In genomic region chr9:128568470-128569083, GRCh38 we compare ENCODE assay signal across 1 cellular context.
TF ChIP-seq lines count a peak whose summit lies in the region.

No MANE protein-coding gene starts in this region.

TF ChIP-seq in K562, 482 proteins besides CTCF, POLR2A, EP300 and RAD21 (continued from another document):
- TF ChIP-seq AFF1 (IDR thresholded peaks at IDR 0.05; ENCODE audit: low read depth in 1 of 2, partially characterized antibody in 2 of 2) (no peak), SPI1 (IDR thresholded peaks at IDR 0.05; ENCODE audit: borderline replicate concordance, low read depth, low read length) (no peak), SIN3A (IDR thresholded peaks at IDR 0.05; ENCODE audit: borderline replicate concordance in 2 of 2, control insufficient read depth in 1 of 2, low read depth in 2 of 2, low read length in 2 of 2) (no peak), NFIX (CRISPR knock-in tag; IDR thresholded peaks at IDR 0.05; ENCODE audit: low read depth) (peak; percentile 37; the same call in 1 of the 2 replicates)
